Comparison of ENCODE assay signal across 11 cellular contexts in the genomic region with DNA sequence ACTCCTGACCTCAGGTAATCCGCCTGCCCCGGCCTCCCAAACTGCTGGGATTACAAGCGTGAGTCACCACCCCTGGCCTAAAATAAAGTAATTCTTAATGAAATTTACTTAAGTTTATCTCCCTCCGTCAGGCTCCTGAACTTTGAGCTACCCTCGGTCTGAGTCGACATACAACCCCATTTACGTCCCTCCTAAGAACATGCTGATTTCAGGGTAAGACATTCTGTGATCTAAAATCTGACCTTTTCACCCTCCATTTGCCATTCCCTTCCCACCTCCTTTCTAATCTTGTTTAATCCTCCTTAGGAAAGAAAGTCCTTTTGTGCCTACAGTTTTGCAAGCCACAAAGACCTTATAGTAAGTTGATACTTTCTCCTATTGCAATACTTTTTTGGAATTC.
DNase-seq lines count a peak whose midpoint lies in the region; TF ChIP-seq lines count a peak whose summit lies in the region.
"Had no signal": no experiment of that assay in that cellular context is flagged by ENCODE, and none has a peak within 500 bp of the region (broad histone marks: within the 10 kb centered on the region; RNA-seq: fewer than 3 reads in every experiment).

No MANE protein-coding gene starts in this region.

- no peaks in the 10 kb centered on the region for H4K20me1 ChIP-seq in SU-DHL-6 (ENCODE audit: low read depth, low read length)
- no peaks in the 10 kb centered on the region for H4K20me1 ChIP-seq in hepatocyte (ENCODE audit: insufficient read depth, poor library complexity, severe bottlenecking)

- H3K79me2 ChIP-seq in SU-DHL-6 (ENCODE audit: insufficient read depth, low read length) = peaks cover 74% of the 10 kb centered on the region
- peaks cover 17% of the 10 kb centered on the region for H3K79me2 ChIP-seq in hepatocyte

- in situ Hi-C loops in HAP-1 (cut with MboI; ENCODE audit: low sequenced_read_pairs) = no loop called here

- no peaks in the 10 kb centered on the region for H3F3A ChIP-seq in SU-DHL-6 (ENCODE audit: insufficient read depth)

- H3K27me3 ChIP-seq in SU-DHL-6 (ENCODE audit: low read length) (no peaks in the 10 kb centered on the region), hepatocyte (no peaks in the 10 kb centered on the region), skeletal muscle satellite cell (ENCODE audit: control insufficient read depth, insufficient read depth, low read length) (no peaks in the 10 kb centered on the region), HAP-1 (ENCODE audit: low read depth) (no peaks in the 10 kb centered on the region)

- peak; percentile 56 for DNase-seq in ELF-1 (ENCODE audit: low read depth, low spot score)
- DNase-seq in hepatocyte (ENCODE audit: low spot score) = peak; percentile 5
- no peak for DNase-seq in HAP-1 (ENCODE audit: low spot score in 2 of 2)
- DNase-seq in activated CD4-positive, alpha-beta T cell treated with anti-CD3 and anti-CD28 coated beads, Interleukin-2, amount 50 U/mL, for 48 hours = no peak
- no peak for DNase-seq in dermis blood vessel endothelial cell
- DNase-seq: activated naive CD8-positive, alpha-beta T cell treated with anti-CD3 and anti-CD28 coated beads for 36 hours; Kasumi-1; NCI-H1694; NCI-H524 had no signal

- no peaks in the 10 kb centered on the region for H3K9me3 ChIP-seq in SU-DHL-6 (ENCODE audit: insufficient read depth, low read length)
- H3K9me3 ChIP-seq in hepatocyte (ENCODE audit: low read depth) = no peaks in the 10 kb centered on the region
- no peaks in the 10 kb centered on the region for H3K9me3 ChIP-seq in skeletal muscle satellite cell (replicated peaks; ENCODE audit: low read length)
- no peaks in the 10 kb centered on the region for H3K9me3 ChIP-seq in HAP-1

- H2AFZ ChIP-seq in SU-DHL-6 (ENCODE audit: low read depth, low read length, severe bottlenecking) (no peak overlapping the region), hepatocyte (peak overlapping the region; percentile 90)

- no peak overlapping the region for H3K27ac ChIP-seq in SU-DHL-6 (ENCODE audit: low read depth, low read length)
- peak overlapping the region; percentile 99 for H3K27ac ChIP-seq in hepatocyte

- peaks cover 18% of the 10 kb centered on the region for H3K36me3 ChIP-seq in SU-DHL-6 (ENCODE audit: low read length)
- no peaks in the 10 kb centered on the region for H3K36me3 ChIP-seq in hepatocyte (replicated peaks; ENCODE audit: insufficient read depth, low read depth)
- H3K36me3 ChIP-seq in skeletal muscle satellite cell (ENCODE audit: insufficient read depth, low read length) = no peaks in the 10 kb centered on the region
- no peaks in the 10 kb centered on the region for H3K36me3 ChIP-seq in HAP-1 (replicated peaks)

- H3K9ac ChIP-seq in SU-DHL-6 (ENCODE audit: low read length) (no peak overlapping the region), skeletal muscle satellite cell (ENCODE audit: low read depth, low read length) (peak overlapping the region; percentile 95)

- H3K4me1 ChIP-seq in hepatocyte (ENCODE audit: insufficient read depth) = no peaks in the 10 kb centered on the region
- H3K4me1 ChIP-seq in skeletal muscle satellite cell (ENCODE audit: control insufficient read depth, insufficient read depth, low read length) = no peaks in the 10 kb centered on the region
- no peaks in the 10 kb centered on the region for H3K4me1 ChIP-seq in HAP-1

- no peak for TF ChIP-seq CTCF in SU-DHL-6 (IDR thresholded peaks at IDR 0.05; ENCODE audit: insufficient read depth, low read length, poor library complexity, severe bottlenecking)
- no peak for TF ChIP-seq CTCF in hepatocyte (IDR thresholded peaks at IDR 0.05; ENCODE audit: poor library complexity)

- H3K4me3 ChIP-seq in SU-DHL-6 (ENCODE audit: insufficient read depth, low read length, poor library complexity, severe bottlenecking) (no peak overlapping the region), hepatocyte (no peak overlapping the region), skeletal muscle satellite cell (ENCODE audit: low read length) (peak overlapping the region; percentile 87), HAP-1 (no peak overlapping the region)

- peak overlapping the region; percentile 91 for H3K4me2 ChIP-seq in SU-DHL-6 (ENCODE audit: low read depth, low read length, poor library complexity, severe bottlenecking)
- H3K4me2 ChIP-seq in hepatocyte = peak overlapping the region; percentile 82
- H3K4me2 ChIP-seq in skeletal muscle satellite cell (ENCODE audit: low read length) = peak overlapping the region; percentile 91

- WGBS in hepatocyte (ENCODE audit: low lambda C conversion rate, missing lambda C conversion rate) = 40% methylated on average over 7 of the region's 7 CpGs

- H3K9me2 ChIP-seq in SU-DHL-6 (replicated peaks; ENCODE audit: insufficient read depth, low read length) (no peaks in the 10 kb centered on the region), hepatocyte (replicated peaks; ENCODE audit: insufficient read depth) (no peaks in the 10 kb centered on the region)

Comparison
In these comparisons a context has a peak if more than half of its experiments do, and no peak if none do; other contexts are left out.
1. DNase-seq: peak in ELF-1 (single experiment) and hepatocyte (single experiment); none in HAP-1 (0 of 2), activated CD4-positive, alpha-beta T cell treated with anti-CD3 and anti-CD28 coated beads, Interleukin-2, amount 50 U/mL, for 48 hours (0 of 2) and dermis blood vessel endothelial cell (single experiment).
2. Peak in every context shown above with its lines, with median percentiles within 50 percentile points of each other: H3K4me2 ChIP-seq.